Comparison of ENCODE assay signal across 8 cellular contexts in the genomic region with DNA sequence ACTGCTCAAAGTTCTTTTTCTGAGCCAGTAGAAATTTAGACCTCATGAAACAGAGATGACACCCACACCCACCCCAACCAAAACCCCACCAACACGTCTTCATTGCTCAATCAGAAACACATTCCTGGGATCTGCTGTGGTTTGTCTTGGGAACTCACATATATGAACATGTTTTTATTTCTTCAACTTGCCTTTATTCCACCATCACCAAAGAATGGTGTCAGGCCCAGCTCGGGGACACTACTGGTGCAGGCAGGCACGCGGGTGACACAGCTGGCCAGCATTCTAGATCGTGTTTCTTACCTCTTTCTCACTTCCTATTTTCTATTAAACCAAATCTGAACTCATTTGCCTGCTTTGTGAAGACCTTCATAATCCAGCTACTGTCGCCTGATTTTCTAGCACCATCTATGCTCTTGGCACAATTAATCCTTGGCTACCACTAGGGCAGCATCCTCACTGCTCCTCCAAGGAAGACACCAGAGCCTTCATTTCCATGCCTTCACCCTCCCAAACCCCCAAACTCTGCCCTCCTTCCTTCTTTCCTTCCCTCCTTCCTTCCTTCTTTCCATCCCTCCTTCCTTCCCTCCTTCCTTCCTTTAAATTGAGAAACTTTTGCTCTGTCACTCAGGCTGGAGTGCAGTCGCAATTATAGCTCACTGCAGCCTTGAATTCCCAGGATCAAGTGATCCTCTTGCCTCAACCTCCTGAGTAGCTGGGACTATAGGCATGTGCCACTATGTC.
DNase-seq lines count a peak whose midpoint lies in the region; ATAC-seq and TF ChIP-seq lines count a peak whose summit lies in the region.

No MANE protein-coding gene starts in this region.

- H3K79me2 ChIP-seq in DND-41 (ENCODE audit: insufficient read depth, low read length) (peaks cover 97% of the 10 kb centered on the region), Karpas-422 (ENCODE audit: low read length) (peaks cover 70% of the 10 kb centered on the region)

- DNase-seq in DND-41 (no peak), Karpas-422 (peak; percentile 95), MCF 10A (ENCODE audit: unreplicated experiment) (peak; percentile 6), renal cortical epithelial cell (ENCODE audit: low read depth) (peak; percentile 13), NCI-H146 treated with DMSO at 0.1 percent for 48 hours (lab: John Stamatoyannopoulos, UW; ENCODE audit: unreplicated experiment) (no peak), left colon (no peak), COLO829 (ENCODE audit: low spot score) (no peak)

- H3K27me3 ChIP-seq in DND-41 (ENCODE audit: insufficient read depth, low read length, poor library complexity) (no peaks in the 10 kb centered on the region), Karpas-422 (ENCODE audit: low read length) (no peaks in the 10 kb centered on the region)

- H3K9me3 Mint-ChIP-seq in MCF 10A (ENCODE audit: unreplicated experiment), result no peaks in the 10 kb centered on the region

- peaks cover 19% of the 10 kb centered on the region for H3K4me1 ChIP-seq in DND-41 (ENCODE audit: insufficient read depth, low read length)
- peaks cover 93% of the 10 kb centered on the region for H3K4me1 ChIP-seq in Karpas-422 (ENCODE audit: low read length)

- H3K27ac Mint-ChIP-seq in MCF 10A (ENCODE audit: low read depth, unreplicated experiment), result peak overlapping the region; percentile 65

- intact Hi-C loops in MCF 10A (cut with micrococcal nuclease) (no loop called here), left colon (cut with DNase I, micrococcal nuclease) (no loop called here)

- H3K36me3 ChIP-seq in DND-41 (ENCODE audit: insufficient read depth, low read length), result peaks cover 8% of the 10 kb centered on the region; the same call in 1 of the 2 replicates
- no peaks in the 10 kb centered on the region for H3K36me3 ChIP-seq in Karpas-422 (ENCODE audit: insufficient read depth, low read length)

- no peaks in the 10 kb centered on the region for H3K9me2 ChIP-seq in Karpas-422 (replicated peaks; ENCODE audit: insufficient read depth, low read length)

- H3K9ac ChIP-seq in DND-41 (ENCODE audit: low read depth, low read length) (no peak overlapping the region), Karpas-422 (ENCODE audit: low read length) (peak overlapping the region; percentile 65)

- CTCF ChIA-PET in MCF 10A (lab: Yijun Ruan, JAX), result interaction anchor here (0.6 to 2.0 kb wide), 6 partner anchors 30 to 1031 kb away, joined by 3 to 7 read pairs (median 4); no protein-coding TSS in a partner anchor

- no peak overlapping the region for H3K4me2 ChIP-seq in DND-41 (ENCODE audit: insufficient read depth, low read length)
- peak overlapping the region; percentile 64 for H3K4me2 ChIP-seq in Karpas-422 (ENCODE audit: low read depth, low read length, poor library complexity, severe bottlenecking)

- no peaks in the 10 kb centered on the region for H3K9me3 ChIP-seq in DND-41 (ENCODE audit: insufficient read depth, low read length, severe bottlenecking)
- H3K9me3 ChIP-seq in Karpas-422 (ENCODE audit: low read length), result no peaks in the 10 kb centered on the region

- H2AFZ ChIP-seq in DND-41 (ENCODE audit: low read depth, low read length) (no peak overlapping the region), Karpas-422 (ENCODE audit: low read length) (no peak overlapping the region)

- peak overlapping the region; percentile 43 for H3K27ac ChIP-seq in DND-41 (ENCODE audit: low read length)
- peak overlapping the region; percentile 91 for H3K27ac ChIP-seq in Karpas-422 (ENCODE audit: low read length)

- H3K4me3 Mint-ChIP-seq in MCF 10A (ENCODE audit: unreplicated experiment), result no peak overlapping the region

- peaks cover 28% of the 10 kb centered on the region for H4K20me1 ChIP-seq in DND-41 (ENCODE audit: insufficient read depth, low read length)
- H4K20me1 ChIP-seq in Karpas-422 (ENCODE audit: insufficient read depth, low read depth, low read length), result peaks cover 4% of the 10 kb centered on the region; the same call in 1 of the 2 replicates

- no peaks in the 10 kb centered on the region for H3K27me3 Mint-ChIP-seq in MCF 10A (ENCODE audit: insufficient read depth, unreplicated experiment)

- H3K4me3 ChIP-seq in DND-41 (ENCODE audit: low read depth in 1 of 2, low read length in 2 of 2), result no peak overlapping the region
- peak overlapping the region; percentile 33; the same call in 1 of the 2 replicates for H3K4me3 ChIP-seq in Karpas-422 (ENCODE audit: low read length)

- ATAC-seq in DND-41 (ENCODE audit: insufficient read depth, low read depth), result no peak
- ATAC-seq in GM21381 (IDR thresholded peaks at IDR 0.05; ENCODE audit: unreplicated experiment), result peak; percentile 30
- no peak for ATAC-seq in left colon

- H3K36me3 Mint-ChIP-seq in MCF 10A (ENCODE audit: insufficient read depth, unreplicated experiment), result no peaks in the 10 kb centered on the region

- TF ChIP-seq CTCF in DND-41 (IDR thresholded peaks at IDR 0.05; ENCODE audit: borderline replicate concordance, extremely low read depth, low read length, poor library complexity, severe bottlenecking) (no peak), MCF 10A (IDR thresholded peaks at IDR 0.05; ENCODE audit: unreplicated experiment) (no peak)

- POLR2A ChIA-PET in MCF 10A (lab: Yijun Ruan, JAX), result interaction anchor here (1.0 to 2.4 kb wide), 7 partner anchors 9 to 265 kb away, joined by 3 to 8 read pairs (median 6); no protein-coding TSS in a partner anchor

- H3K4me1 Mint-ChIP-seq in MCF 10A (ENCODE audit: insufficient read depth, unreplicated experiment), result peaks cover 18% of the 10 kb centered on the region

- no TSS peak for BruUV-seq in MCF 10A (replicated peaks; lab: Mats Ljungman, UMichigan)

Comparison
In these comparisons a context has a peak if more than half of its experiments do, and no peak if none do; other contexts are left out.
1. DNase-seq: peak in Karpas-422 (single experiment), MCF 10A (single experiment) and renal cortical epithelial cell (single experiment); none in DND-41 (single experiment), NCI-H146 treated with DMSO at 0.1 percent for 48 hours (single experiment), left colon (0 of 2) and COLO829 (single experiment).